In genomic region chr15:101540480-101541239, GRCh38 we compare ENCODE assay signal across 20 cellular contexts. TPM values are rescaled to one million over a fixed set of nuclear protein-coding genes. Genes with fewer than 3 reads are reported as not detected.
A peak's percentile ranks its signal among the peaks of the same experiment; 100 is the strongest.
DNase-seq lines count a peak whose midpoint lies in the region; ATAC-seq, FAIRE-seq and TF ChIP-seq lines count a peak whose summit lies in the region.
"Had no signal": no experiment of that assay in that cellular context is flagged by ENCODE, and none has a peak within 500 bp of the region (broad histone marks: within the 10 kb centered on the region; RNA-seq: fewer than 3 reads in every experiment).

No MANE protein-coding gene starts in this region.

- no peaks in the 10 kb centered on the region for H4K20me1 ChIP-seq in IMR-90 (ENCODE audit: insufficient read depth, low read length)
- H4K20me1 ChIP-seq in K562 (replicated peaks; ENCODE audit: control insufficient read depth, insufficient read depth, low read length) = no peaks in the 10 kb centered on the region
- H4K20me1 ChIP-seq: BLaER1 treated with 17β-estradiol and CSF1 and Interleukin-3, amounts not matched to agents 10 nM and 100 nM had no signal

- no peak overlapping the region for H2BK120ac ChIP-seq in IMR-90 (ENCODE audit: low read depth, low read length)

- H3K27me3 ChIP-seq in IMR-90 (ENCODE audit: control insufficient read depth, insufficient read depth, low read length) (peaks cover 8% of the 10 kb centered on the region), K562 (ENCODE audit: control insufficient read depth in 2 of 2, insufficient read depth in 2 of 2, low read length in 2 of 2) (peaks cover 46 to 62% of the 10 kb centered on the region in 2 experiments)
- H3K27me3 ChIP-seq: BLaER1 treated with 17β-estradiol and CSF1 and Interleukin-3, amounts not matched to agents 10 nM and 100 nM; body of pancreas; thyroid gland had no signal

- no peak overlapping the region for H3K18ac ChIP-seq in IMR-90 (ENCODE audit: low read depth, low read length)

- H2AFZ ChIP-seq in IMR-90 (replicated peaks; ENCODE audit: low read length, poor library complexity) (no peak overlapping the region), K562 (ENCODE audit: low read depth, low read length) (no peak overlapping the region)

- TF ChIP-seq EP300 in K562 (IDR thresholded peaks at IDR 0.05; ENCODE audit: low read length) = no peak

- H3K4me1 ChIP-seq in IMR-90 (ENCODE audit: control insufficient read depth, insufficient read depth, low read length) = no peaks in the 10 kb centered on the region
- no peaks in the 10 kb centered on the region; a peak in 1 of 5 replicates for H3K4me1 ChIP-seq in K562 (replicated peaks in 1 of 2; ENCODE audit: control insufficient read depth in 2 of 2, insufficient read depth in 2 of 2, low read length in 2 of 2)
- H3K4me1 ChIP-seq: body of pancreas, thyroid gland had no signal

- no peak overlapping the region for H2AK9ac ChIP-seq in IMR-90 (replicated peaks; ENCODE audit: low read depth, low read length, poor library complexity)

- no peak overlapping the region for H2BK15ac ChIP-seq in IMR-90 (ENCODE audit: low read depth, low read length)

- H3K23ac ChIP-seq in IMR-90 (ENCODE audit: low read depth, low read length) = no peak overlapping the region

- no peaks in the 10 kb centered on the region for H3K9me3 Mint-ChIP-seq in activated T-helper 2 cell treated with anti-CD3 and anti-CD28 coated beads, Interferon-gamma antibody, Interleukin-2, Interleukin-4, amounts not matched to agents 10 μg/mL and 5 μg/mL and 100 μg/mL, durations not matched to agents 14 hours and 24 hours and 36 hours
- H3K9me3 Mint-ChIP-seq: HFFc6 had no signal

- 83% methylated on average over 7 of the region's 10 CpGs; no CpG with 5 or more reads in 1 of the 2 experiments for WGBS in IMR-90 (ENCODE audit: extremely low coverage in 2 of 2, insufficient read length in 1 of 2), 2 experiments
- WGBS in K562 (ENCODE audit: insufficient coverage, low coverage, missing lambda C conversion rate) = 2% methylated on average over 10 of the region's 10 CpGs

- FAIRE-seq in K562 (lab: Jason Lieb, UNC) = no peak

- H3K9me1 ChIP-seq in IMR-90 (ENCODE audit: insufficient read depth, low read length) (no peaks in the 10 kb centered on the region), K562 (ENCODE audit: control insufficient read depth, insufficient read depth, low read length) (no peaks in the 10 kb centered on the region)

- CTCF ChIA-PET in IMR-90 (lab: Yijun Ruan, JAX) (no interaction called here), K562 (lab: Yijun Ruan, JAX; ENCODE audit: low intra/inter-chr PET ratio) (interaction anchor here (1.0 kb wide), 1 partner anchor 101 kb away, joined by 4 read pairs; no protein-coding TSS in a partner anchor), HEK293T (lab: Yijun Ruan, JAX) (interaction anchor here (1.7 kb wide), 1 partner anchor 101 kb away, joined by 4 read pairs; no protein-coding TSS in a partner anchor)

- H3K4me3 ChIP-seq in IMR-90 (ENCODE audit: insufficient read depth, low read depth, low read length) (no peak overlapping the region), K562 (no peak overlapping the region)
- H3K4me3 ChIP-seq: BLaER1 treated with 17β-estradiol and CSF1 and Interleukin-3, amounts not matched to agents 10 nM and 100 nM; body of pancreas; mucosa of descending colon; thyroid gland had no signal

- no peak overlapping the region for H3K56ac ChIP-seq in IMR-90 (ENCODE audit: extremely low read depth, insufficient read depth, low read length)

- H3K36me3 Mint-ChIP-seq in activated T-helper 2 cell treated with anti-CD3 and anti-CD28 coated beads, Interferon-gamma antibody, Interleukin-2, Interleukin-4, amounts not matched to agents 10 μg/mL and 5 μg/mL and 100 μg/mL, durations not matched to agents 14 hours and 24 hours and 36 hours (ENCODE audit: low read depth) = no peaks in the 10 kb centered on the region
- H3K36me3 Mint-ChIP-seq: activated naive CD8-positive, alpha-beta T cell had no signal

- H3K9me3 ChIP-seq in IMR-90 (ENCODE audit: control insufficient read depth, insufficient read depth, low read length) (peaks cover 5% of the 10 kb centered on the region), K562 (replicated peaks; ENCODE audit: control insufficient read depth, insufficient read depth, low read depth, low read length) (no peaks in the 10 kb centered on the region)
- H3K9me3 ChIP-seq: BLaER1 treated with 17β-estradiol and CSF1 and Interleukin-3, amounts not matched to agents 10 nM and 100 nM; body of pancreas; mucosa of descending colon; thyroid gland had no signal

- POLR2A ChIA-PET in IMR-90 (lab: Charles Lee; ENCODE audit: unreplicated experiment) (no interaction called here), K562 (lab: Yijun Ruan, JAX) (interaction anchor here (0.5 kb wide), 2 partner anchors 11 to 66 kb away, joined by 3 read pairs; no protein-coding TSS in a partner anchor), HEK293T (lab: Yijun Ruan, JAX) (no interaction called here)

- no peak overlapping the region for H3K27ac Mint-ChIP-seq in activated T-helper 2 cell treated with anti-CD3 and anti-CD28 coated beads, Interferon-gamma antibody, Interleukin-2, Interleukin-4, amounts not matched to agents 10 μg/mL and 5 μg/mL and 100 μg/mL, durations not matched to agents 14 hours and 24 hours and 36 hours
- H3K27ac Mint-ChIP-seq: activated naive CD8-positive, alpha-beta T cell; HFFc6 had no signal

- H3K4me2 ChIP-seq in IMR-90 (ENCODE audit: low read depth, low read length) (no peak overlapping the region), K562 (ENCODE audit: insufficient read depth, low read length) (no peak overlapping the region)

- H3K4me3 Mint-ChIP-seq in activated T-helper 2 cell treated with anti-CD3 and anti-CD28 coated beads, Interferon-gamma antibody, Interleukin-2, Interleukin-4, amounts not matched to agents 10 μg/mL and 5 μg/mL and 100 μg/mL, durations not matched to agents 14 hours and 24 hours and 36 hours (ENCODE audit: low read depth) = no peak overlapping the region
- H3K4me3 Mint-ChIP-seq: activated naive CD8-positive, alpha-beta T cell; HFFc6 had no signal

- no peak overlapping the region for H2BK20ac ChIP-seq in IMR-90 (ENCODE audit: low read depth, low read length)

- ATAC-seq in IMR-90 (ENCODE audit: low read depth) = no peak
- peak; percentile 73 for ATAC-seq in K562
- ATAC-seq: body of pancreas, mucosa of descending colon had no signal

- TF ChIP-seq CTCF in IMR-90 (conservative IDR thresholded peaks at IDR 0.05; ENCODE audit: low read depth, low read length) (no peak), K562 (IDR thresholded peaks at IDR 0.05 in 2 of 3, conservative IDR thresholded peaks at IDR 0.05 in 1 of 3; ENCODE audit: insufficient read depth in 2 of 3, low read depth in 1 of 3, low read length in 3 of 3) (peak; percentile 34 to 39 (median 37); a peak in 3 of 6 replicates)

- H3K4me1 Mint-ChIP-seq in activated T-helper 2 cell treated with anti-CD3 and anti-CD28 coated beads, Interferon-gamma antibody, Interleukin-2, Interleukin-4, amounts not matched to agents 10 μg/mL and 5 μg/mL and 100 μg/mL, durations not matched to agents 14 hours and 24 hours and 36 hours (ENCODE audit: low read depth) = no peaks in the 10 kb centered on the region

- no peak overlapping the region for H3K4ac ChIP-seq in IMR-90 (ENCODE audit: low read depth, low read length)

- TF ChIP-seq RAD21 in IMR-90 (IDR thresholded peaks at IDR 0.05; ENCODE audit: low read length) (0 out of 2 replicates have a peak, but pooled peaks have one; percentile 10), K562 (CRISPR knock-in tag; conservative IDR thresholded peaks at IDR 0.05 in 1 of 2, IDR thresholded peaks at IDR 0.05 in 1 of 2) (peak in 1 of 2 experiments; percentile 44; a peak in 2 of 4 replicates)

- H2BK5ac ChIP-seq in IMR-90 (ENCODE audit: low read depth, low read length, poor library complexity, severe bottlenecking) = no peak overlapping the region

- peak; percentile 13 for DNase-seq in ELR (ENCODE audit: low read depth)
- no peak for DNase-seq in IMR-90
- peak in 1 of 4 experiments; percentile 21 for DNase-seq in K562 (ENCODE audit: extremely low read depth in 1 of 4, low spot score in 3 of 4)
- DNase-seq in islet precursor cell = peak; percentile 47
- no peak for DNase-seq in NCI-H524 treated with DMSO at 0.1 percent for 48 hours (lab: John Stamatoyannopoulos, UW)
- no peak for DNase-seq in HEK293T (ENCODE audit: extremely low spot score)
- DNase-seq in activated T-helper 2 cell treated with anti-CD3 and anti-CD28 coated beads, Interferon-gamma antibody, Interleukin-2, Interleukin-4, amounts not matched to agents 10 μg/mL and 5 μg/mL and 100 μg/mL, durations not matched to agents 14 hours and 24 hours and 36 hours (ENCODE audit: low spot score) = no peak
- no peak for DNase-seq in NOMO-1 treated with dmso at 0.1 percent for 144 hours (lab: John Stamatoyannopoulos, UW; ENCODE audit: unreplicated experiment)
- DNase-seq: activated CD4-positive, CD25-positive, alpha-beta regulatory T cell treated with anti-CD3 and anti-CD28 coated beads, Interleukin-2, amount 50 U/mL, for 72 hours; activated T-cell treated with anti-CD3 and anti-CD28 coated beads for 4 hours; body of pancreas; HFFc6; hypothalamus; mucosa of descending colon; NCI-H748 treated with DMSO at 0.1 percent for 48 hours; nucleus accumbens; stimulated activated CD4-positive, alpha-beta T cell treated with anti-CD3 and anti-CD28 coated beads, Interleukin-4, amount 100 ng/mL, for 24 hours; thyroid gland had no signal

- in situ Hi-C loops in IMR-90 (cut with MboI; ENCODE audit: low sequenced_read_pairs) = no loop called here
- in situ Hi-C loops in K562 (cut with MboI) = no loop called here

- no peaks in the 10 kb centered on the region for H3K79me1 ChIP-seq in IMR-90 (ENCODE audit: low read depth in 1 of 2, low read length in 2 of 2)

- no peak overlapping the region for H4K5ac ChIP-seq in IMR-90 (ENCODE audit: low read depth, low read length)

- no peaks in the 10 kb centered on the region for H3K79me2 ChIP-seq in K562 (ENCODE audit: control insufficient read depth, insufficient read depth, low read length)

- dilution Hi-C loops in IMR-90 (cut with HindIII; ENCODE audit: low sequenced_read_pairs, unreplicated experiment) = no loop called here

- H3K36me3 ChIP-seq in IMR-90 (ENCODE audit: control insufficient read depth, insufficient read depth, low read length) (no peaks in the 10 kb centered on the region), K562 (ENCODE audit: control insufficient read depth, insufficient read depth, low read length) (no peaks in the 10 kb centered on the region)
- H3K36me3 ChIP-seq: BLaER1 treated with 17β-estradiol and CSF1 and Interleukin-3, amounts not matched to agents 10 nM and 100 nM; thyroid gland had no signal

- TF ChIP-seq POLR2A in IMR-90 (IDR thresholded peaks at IDR 0.05; ENCODE audit: low read depth, low read length) = no peak
- no peak for TF ChIP-seq POLR2A in K562 (conservative IDR thresholded peaks at IDR 0.05)

- BruUV-seq in IMR-90 (replicated peaks; lab: Mats Ljungman, UMichigan) = no TSS peak
- no TSS peak for BruUV-seq in K562 (replicated peaks; lab: Mats Ljungman, UMichigan)

- intact Hi-C loops in IMR-90 (cut with micrococcal nuclease) = no loop called here
- intact Hi-C loops in K562 (cut with micrococcal nuclease) = loop anchor here (2.0 kb wide), 1 partner anchor 100 kb away; no protein-coding TSS in a partner anchor
- intact Hi-C loops in activated T-helper 2 cell treated with anti-CD3 and anti-CD28 coated beads, Interferon-gamma antibody, Interleukin-2, Interleukin-4, amounts not matched to agents 10 μg/mL and 5 μg/mL and 100 μg/mL, durations not matched to agents 14 hours and 24 hours and 36 hours (cut with micrococcal nuclease) = no loop called here

- no peak overlapping the region for H2AK5ac ChIP-seq in IMR-90 (ENCODE audit: low read depth, low read length)

- H4K8ac ChIP-seq in IMR-90 (ENCODE audit: low read depth in 2 of 2, low read length in 2 of 2) = no peak overlapping the region

- no peak overlapping the region for H3K14ac ChIP-seq in IMR-90 (replicated peaks; ENCODE audit: low read depth, low read length)

- H3K9ac ChIP-seq in IMR-90 (ENCODE audit: low read depth, low read length) (no peak overlapping the region), K562 (ENCODE audit: insufficient read depth in 1 of 2, low read depth in 2 of 2, low read length in 2 of 2) (no peak overlapping the region)
- H3K9ac ChIP-seq: BLaER1 treated with 17β-estradiol and CSF1 and Interleukin-3, amounts not matched to agents 10 nM and 100 nM had no signal

- no peaks in the 10 kb centered on the region for H3K27me3 Mint-ChIP-seq in activated T-helper 2 cell treated with anti-CD3 and anti-CD28 coated beads, Interferon-gamma antibody, Interleukin-2, Interleukin-4, amounts not matched to agents 10 μg/mL and 5 μg/mL and 100 μg/mL, durations not matched to agents 14 hours and 24 hours and 36 hours (ENCODE audit: low read depth)

- H3K27ac ChIP-seq in IMR-90 (ENCODE audit: insufficient read depth, low read length) (no peak overlapping the region), K562 (ENCODE audit: extremely low read depth, low read depth, low read length) (no peak overlapping the region)
- H3K27ac ChIP-seq: BLaER1 treated with 17β-estradiol and CSF1 and Interleukin-3, amounts not matched to agents 10 nM and 100 nM; body of pancreas; thyroid gland had no signal

- H4K91ac ChIP-seq in IMR-90 (ENCODE audit: insufficient read depth, low read depth, low read length) = no peak overlapping the region

RNA-seq across cellular contexts. Expression of gene PCSK6, which starts 51.2 kb away (rescaled TPM):
- not detected in 2 replicates for total RNA-seq in IMR-90 (2012; rRNA removed)
- not detected in 2 replicates for polyA plus RNA-seq in IMR-90 (2012; rRNA removed)
- not detected in 2 replicates for polyA plus RNA-seq in IMR-90 (2012; cell fraction: cytosol; rRNA removed)
- not detected in 2 replicates for polyA plus RNA-seq in IMR-90 (2012; cell fraction: nucleus; rRNA removed; ENCODE audit: low replicate concordance)
- total RNA-seq in K562 (2011; cell fraction: chromatin; rRNA removed; ENCODE audit: low replicate concordance) = 94.9 and 139 TPM in 2 replicates
- total RNA-seq in K562 (2011; cell fraction: nucleolus; rRNA removed) = 83.4 and 91.1 TPM in 2 replicates
- total RNA-seq in K562 (2011; cell fraction: nucleoplasm; rRNA removed) = 86.1 and 94.3 TPM in 2 replicates
- 14.5 and 27.2 TPM in 2 replicates for total RNA-seq in K562 (2014; rRNA removed)
- total RNA-seq in K562 (2014; rRNA removed; fragmentation: Illumina TruSeq; extraction: Trizol) = 13.7 and 14.4 TPM in 2 replicates
- total RNA-seq in K562 (2015; rRNA removed; fragmentation: Illumina TruSeq; extraction: Trizol) = 11.2 and 11.8 TPM in 2 replicates
- 17.6 and 18.3 TPM in 2 replicates for total RNA-seq in K562 (2021)
- 32.6 and 36.7 TPM in 2 replicates for polyA plus RNA-seq in K562 (2011; rRNA removed)
- 23.3 and 26.1 TPM in 2 replicates for polyA plus RNA-seq in K562 (2011; cell fraction: cytosol; rRNA removed)
- 87.3 and 101 TPM in 2 replicates for polyA plus RNA-seq in K562 (2011; cell fraction: nucleus; rRNA removed)
- 17.5 and 24.2 TPM in 2 replicates for polyA plus RNA-seq in K562 (2012)
- polyA plus RNA-seq in K562 (2014; fragmentation: Illumina TruSeq; extraction: Trizol) = 17.5 and 20.5 TPM in 2 replicates
- polyA plus RNA-seq in K562 (2014; fragmentation: Nextera tagmentation; extraction: Ambion mirVana) = 1 to 10 TPM; 2.2 to 3.4 TPM
- polyA plus RNA-seq in K562 (2014; rRNA removed) = 19.3 and 20.7 TPM in 2 replicates
- polyA minus RNA-seq in K562 (2011; rRNA and poly(A)+ RNA removed) = 24.8 and 36.1 TPM in 2 replicates
- polyA minus RNA-seq in K562 (2011; cell fraction: cytosol; rRNA and poly(A)+ RNA removed) = 30.4 and 31.4 TPM in 2 replicates
- polyA minus RNA-seq in K562 (2011; cell fraction: nucleus; rRNA and poly(A)+ RNA removed) = 33.4 and 41.8 TPM in 2 replicates
- total RNA-seq in activated T-helper 2 cell treated with anti-CD3 and anti-CD28 coated beads, Interferon-gamma antibody, Interleukin-2, Interleukin-4, amounts not matched to agents 10 μg/mL and 5 μg/mL and 100 μg/mL, durations not matched to agents 14 hours and 24 hours and 36 hours = 0.83 and 1.9 TPM in 2 replicates
- total RNA-seq: HFFc6 had no signal

Comparison
In these comparisons a context has a peak if more than half of its experiments do, and no peak if none do; other contexts are left out.
1. DNase-seq: peak in ELR (single experiment) and islet precursor cell (single experiment); none in IMR-90 (single experiment), NCI-H524 treated with DMSO at 0.1 percent for 48 hours (single experiment), HEK293T (single experiment), activated T-helper 2 cell treated with anti-CD3 and anti-CD28 coated beads, Interferon-gamma antibody, Interleukin-2, Interleukin-4, amounts not matched to agents 10 μg/mL and 5 μg/mL and 100 μg/mL, durations not matched to agents 14 hours and 24 hours and 36 hours (single experiment) and NOMO-1 treated with dmso at 0.1 percent for 144 hours (single experiment).